ENCODE assay signal across 1 cellular context in the genomic region with DNA sequence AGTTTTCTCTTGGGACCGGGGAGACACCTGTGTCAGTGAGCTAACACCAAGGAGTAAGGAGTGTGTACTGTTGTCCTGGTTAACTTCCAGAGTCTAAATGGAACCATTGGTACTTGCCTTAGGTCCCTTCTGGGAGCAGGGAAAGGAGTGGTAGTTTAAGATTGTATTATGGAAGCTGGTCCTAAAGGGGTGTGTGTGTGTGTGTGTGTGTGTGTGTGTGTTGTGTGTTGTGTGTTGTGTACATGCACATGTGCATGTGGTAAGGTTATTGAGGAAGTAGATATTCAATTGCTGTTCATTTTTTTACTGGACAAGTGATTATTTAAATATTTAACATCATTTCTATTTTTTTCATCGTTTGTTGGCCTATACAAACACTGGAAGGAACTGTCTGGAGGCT.
TF ChIP-seq lines count a peak whose summit lies in the region.

No MANE protein-coding gene starts in this region.

TF ChIP-seq in GM12878, 131 proteins besides CTCF, POLR2A, EP300 and RAD21 (continued from another document):
- TF ChIP-seq, protein P1, sequence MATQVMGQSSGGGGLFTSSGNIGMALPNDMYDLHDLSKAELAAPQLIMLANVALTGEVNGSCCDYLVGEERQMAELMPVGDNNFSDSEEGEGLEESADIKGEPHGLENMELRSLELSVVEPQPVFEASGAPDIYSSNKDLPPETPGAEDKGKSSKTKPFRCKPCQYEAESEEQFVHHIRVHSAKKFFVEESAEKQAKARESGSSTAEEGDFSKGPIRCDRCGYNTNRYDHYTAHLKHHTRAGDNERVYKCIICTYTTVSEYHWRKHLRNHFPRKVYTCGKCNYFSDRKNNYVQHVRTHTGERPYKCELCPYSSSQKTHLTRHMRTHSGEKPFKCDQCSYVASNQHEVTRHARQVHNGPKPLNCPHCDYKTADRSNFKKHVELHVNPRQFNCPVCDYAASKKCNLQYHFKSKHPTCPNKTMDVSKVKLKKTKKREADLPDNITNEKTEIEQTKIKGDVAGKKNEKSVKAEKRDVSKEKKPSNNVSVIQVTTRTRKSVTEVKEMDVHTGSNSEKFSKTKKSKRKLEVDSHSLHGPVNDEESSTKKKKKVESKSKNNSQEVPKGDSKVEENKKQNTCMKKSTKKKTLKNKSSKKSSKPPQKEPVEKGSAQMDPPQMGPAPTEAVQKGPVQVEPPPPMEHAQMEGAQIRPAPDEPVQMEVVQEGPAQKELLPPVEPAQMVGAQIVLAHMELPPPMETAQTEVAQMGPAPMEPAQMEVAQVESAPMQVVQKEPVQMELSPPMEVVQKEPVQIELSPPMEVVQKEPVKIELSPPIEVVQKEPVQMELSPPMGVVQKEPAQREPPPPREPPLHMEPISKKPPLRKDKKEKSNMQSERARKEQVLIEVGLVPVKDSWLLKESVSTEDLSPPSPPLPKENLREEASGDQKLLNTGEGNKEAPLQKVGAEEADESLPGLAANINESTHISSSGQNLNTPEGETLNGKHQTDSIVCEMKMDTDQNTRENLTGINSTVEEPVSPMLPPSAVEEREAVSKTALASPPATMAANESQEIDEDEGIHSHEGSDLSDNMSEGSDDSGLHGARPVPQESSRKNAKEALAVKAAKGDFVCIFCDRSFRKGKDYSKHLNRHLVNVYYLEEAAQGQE (IDR thresholded peaks at IDR 0.05; ENCODE audit: low read depth, low read length): no peak
- no peak for TF ChIP-seq TCF12 (IDR thresholded peaks at IDR 0.05; ENCODE audit: low read depth, low read length)
